Comparison of ENCODE assay signal across 8 cellular contexts in the genomic region with DNA sequence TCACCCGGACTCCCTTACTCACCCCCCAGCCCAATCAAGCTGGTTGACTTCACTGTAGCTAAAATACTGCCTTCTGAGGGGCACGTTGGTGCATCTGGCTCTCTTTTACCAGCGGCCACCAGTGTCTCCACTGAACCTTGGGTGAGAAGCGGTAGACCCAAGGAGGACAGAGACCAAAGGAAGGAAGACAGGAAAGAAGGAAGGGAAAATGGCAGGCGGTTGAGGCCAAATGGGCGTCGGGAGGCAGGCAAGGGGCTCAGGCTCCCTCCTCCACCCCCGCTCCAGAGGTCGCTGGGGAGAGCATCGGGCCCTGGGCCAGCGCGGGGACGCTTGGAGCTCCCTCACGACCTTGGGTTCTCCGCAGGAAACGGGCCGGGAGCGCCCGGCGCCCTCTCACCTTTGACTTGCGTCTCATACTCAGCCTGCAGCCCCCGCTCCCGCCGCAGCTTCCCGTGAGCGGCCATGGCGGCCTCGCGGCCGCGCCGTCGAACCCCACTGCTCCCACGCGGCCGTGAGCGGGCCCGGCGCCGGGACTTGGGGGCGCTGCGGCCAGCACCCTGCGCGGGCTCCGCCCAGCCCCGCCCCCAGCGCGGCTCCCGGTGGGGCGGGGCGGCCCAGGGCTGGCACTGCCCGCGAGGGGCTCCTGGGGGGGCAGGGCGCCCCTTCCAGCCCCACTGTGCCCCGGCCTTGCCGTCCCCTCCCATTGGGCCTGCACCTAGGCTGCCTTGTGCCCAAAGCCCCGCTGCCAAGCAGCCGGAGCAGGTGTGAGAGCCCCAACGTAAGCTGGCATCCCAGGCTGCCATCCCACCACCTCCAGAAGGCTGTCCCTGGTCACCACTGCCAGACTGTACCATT. TPM values are rescaled to one million over a fixed set of nuclear protein-coding genes. Genes with fewer than 3 reads are reported as not detected.
DNase-seq lines count a peak whose midpoint lies in the region; ATAC-seq and TF ChIP-seq lines count a peak whose summit lies in the region.

A gene (minus strand): TSS at position 526 of the 855 bp plus-strand sequence. CDS start 62 bp downstream, at position 464.

- ATAC-seq in HG02642 (IDR thresholded peaks at IDR 0.05; ENCODE audit: poor library complexity, unreplicated experiment): peak; percentile 22
- ATAC-seq in aorta (ENCODE audit: low FRiP score): no peak

- H3K4me2 ChIP-seq in neural cell (ENCODE audit: low read length): no peak within 1 kb of the TSS

- H3K9me2 ChIP-seq in neural cell (ENCODE audit: insufficient read depth, low read length): no peaks in the 10 kb centered on the region

- H3K27ac ChIP-seq in neural cell (ENCODE audit: low read length) (peak within 1 kb of the TSS; percentile 94), aorta (ENCODE audit: low read depth in 1 of 2, low read length in 2 of 2) (peak within 1 kb of the TSS in 1 of 2 donors; percentile 2)

- H3F3A ChIP-seq in neural cell (ENCODE audit: insufficient read depth, low read length, poor library complexity, severe bottlenecking): no peaks in the 10 kb centered on the region

- no peak within 1 kb of the TSS for H2AFZ ChIP-seq in neural cell (ENCODE audit: low read depth, low read length)

- H3K9me3 Mint-ChIP-seq in endothelial cell (ENCODE audit: unreplicated experiment): no peaks in the 10 kb centered on the region

- TF ChIP-seq RAD21 in neural cell (conservative IDR thresholded peaks at IDR 0.05): no peak

- intact Hi-C loops in aorta (cut with DNase I): no loop called here

- H3K9ac ChIP-seq in neural cell (ENCODE audit: low read length): peak within 1 kb of the TSS; percentile 92

- H3K4me1 ChIP-seq in aorta (ENCODE audit: control insufficient read depth in 1 of 2, insufficient read depth in 2 of 2, low read length in 2 of 2): no peaks in the 10 kb centered on the region

- H3K27me3 ChIP-seq in neural cell (ENCODE audit: insufficient read depth, low read depth, low read length) (no peaks in the 10 kb centered on the region), aorta (ENCODE audit: control insufficient read depth in 1 of 2, insufficient read depth in 2 of 2, low read length in 1 of 2) (no peaks in the 10 kb centered on the region)

- H4K20me1 ChIP-seq in neural cell (ENCODE audit: insufficient read depth): no peaks in the 10 kb centered on the region

- no peaks in the 10 kb centered on the region for H3K9me3 ChIP-seq in neural cell (ENCODE audit: low read length)
- H3K9me3 ChIP-seq in aorta (ENCODE audit: control insufficient read depth, low read length): no peaks in the 10 kb centered on the region

- H3K36me3 ChIP-seq in neural cell (ENCODE audit: insufficient read depth, low read length) (no peaks in the 10 kb centered on the region), aorta (ENCODE audit: control insufficient read depth in 1 of 2, insufficient read depth in 2 of 2, low read length in 1 of 2) (no peaks in the 10 kb centered on the region)

- H3K4me1 Mint-ChIP-seq in endothelial cell (ENCODE audit: unreplicated experiment): peaks cover 16% of the 10 kb centered on the region

- H3K4me3 Mint-ChIP-seq in endothelial cell (ENCODE audit: unreplicated experiment): peak within 1 kb of the TSS; percentile 89

- TF ChIP-seq CTCF in AG09309 (IDR thresholded peaks at IDR 0.05; ENCODE audit: control insufficient read depth, insufficient read depth, low read depth, low read length, missing control alignments): no peak
- no peak for TF ChIP-seq CTCF in endothelial cell (IDR thresholded peaks at IDR 0.05; ENCODE audit: unreplicated experiment)
- no peak for TF ChIP-seq CTCF in neural cell (IDR thresholded peaks at IDR 0.05; ENCODE audit: poor library complexity, severe bottlenecking)

- no peak for TF ChIP-seq EP300 in neural cell (conservative IDR thresholded peaks at IDR 0.05; ENCODE audit: poor library complexity, severe bottlenecking)

- H3K36me3 Mint-ChIP-seq in endothelial cell (ENCODE audit: low read depth, unreplicated experiment): peaks cover 10% of the 10 kb centered on the region

- peak within 1 kb of the TSS; percentile 52 for H3K27ac Mint-ChIP-seq in endothelial cell (ENCODE audit: unreplicated experiment)

- DNase-seq in AG09309 (ENCODE audit: low read depth) (no peak), endothelial cell (ENCODE audit: low spot score) (no peak), aorta (no peak), medulla oblongata (ENCODE audit: extremely low spot score) (no peak), NCI-H1694 (lab: John Stamatoyannopoulos, UW) (no peak)
- peak; percentile 66 for DNase-seq in activated CD4-positive, CD25-positive, alpha-beta regulatory T cell treated with anti-CD3 and anti-CD28 coated beads, Interleukin-2, amount 50 U/mL, for 72 hours

- peaks cover 2% of the 10 kb centered on the region for H3K27me3 Mint-ChIP-seq in endothelial cell (ENCODE audit: unreplicated experiment)

- H3K79me2 ChIP-seq in neural cell (replicated peaks; ENCODE audit: insufficient read depth, low read length): no peaks in the 10 kb centered on the region

- peak within 1 kb of the TSS; percentile 63 for H3K4me3 ChIP-seq in AG09309 (ENCODE audit: control insufficient read depth, low read depth, low read length)
- H3K4me3 ChIP-seq in neural cell (ENCODE audit: low read length): peak within 1 kb of the TSS; percentile 71
- H3K4me3 ChIP-seq in aorta (ENCODE audit: low read length in 2 of 2): no peak within 1 kb of the TSS

- 22 to 38% methylated on average over 36 to 59 of the region's 59 CpGs for WGBS in aorta, 2 donors

TF ChIP-seq in neural cell, 6 proteins besides CTCF, POLR2A, EP300 and RAD21:
- TF ChIP-seq TAF1 (IDR thresholded peaks at IDR 0.05; ENCODE audit: low read depth) (no peak), POLR2AphosphoS5 (IDR thresholded peaks at IDR 0.05) (no peak), MXI1 (conservative IDR thresholded peaks at IDR 0.05; ENCODE audit: poor library complexity, severe bottlenecking) (no peak), SMC3 (conservative IDR thresholded peaks at IDR 0.05; ENCODE audit: poor library complexity) (no peak)

RNA-seq across cellular contexts. Expression of the gene that starts here (rescaled TPM):
- 72.2 TPM for total RNA-seq in endothelial cell (ENCODE audit: unreplicated experiment)
- 11.2 and 12.1 TPM in 2 replicates for polyA plus RNA-seq in neural cell
- polyA minus RNA-seq in neural cell: 2.9 and 5.3 TPM in 2 replicates
- total RNA-seq in aorta: 10 to 100 TPM; 36.0 to 81.3 TPM
- 10 to 100 TPM; 13.5 to 31.9 TPM for polyA plus RNA-seq in aorta

Comparison
In these comparisons a context has a peak if more than half of its experiments do, and no peak if none do; other contexts are left out.
1. H3K4me3 ChIP-seq: peak in AG09309 (single experiment) and neural cell (single experiment); none in aorta (0 of 2).